2 cellular contexts compared by ENCODE assay signal in the genomic region with DNA sequence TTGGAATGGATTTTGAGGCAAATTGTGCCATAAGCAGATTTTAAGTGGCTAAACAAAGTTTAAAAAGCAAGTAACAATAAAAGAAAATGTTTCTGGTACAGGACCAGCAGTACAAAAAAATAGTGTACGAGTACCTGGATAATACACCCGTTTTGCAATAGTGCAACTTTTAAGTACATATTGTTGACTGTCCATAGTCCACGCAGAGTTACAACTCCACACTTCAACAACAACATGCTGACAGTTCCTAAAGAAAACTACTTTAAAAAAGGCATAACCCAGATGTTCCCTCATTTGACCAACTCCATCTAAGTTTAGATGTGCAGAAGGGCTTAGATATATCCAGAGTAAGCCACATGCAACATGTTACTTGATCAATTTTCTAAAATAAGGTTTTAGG.
TF ChIP-seq lines count a peak whose summit lies in the region.

No MANE protein-coding gene starts in this region.

TF ChIP-seq in GM12878, 131 proteins besides CTCF, POLR2A, EP300 and RAD21:
- TF ChIP-seq NR2F1 (conservative IDR thresholded peaks at IDR 0.05) (no peak), BHLHE40 (IDR thresholded peaks at IDR 0.05; ENCODE audit: borderline replicate concordance in 1 of 2, low read depth in 2 of 2, low read length in 1 of 2) (no peak), ZSCAN29 (IDR thresholded peaks at IDR 0.05) (no peak), SMAD1 (IDR thresholded peaks at IDR 0.05; ENCODE audit: low read depth, partially characterized antibody) (no peak), ASH2L (IDR thresholded peaks at IDR 0.05; ENCODE audit: borderline replicate concordance, low read depth) (no peak)
- TF ChIP-seq, protein P1, sequence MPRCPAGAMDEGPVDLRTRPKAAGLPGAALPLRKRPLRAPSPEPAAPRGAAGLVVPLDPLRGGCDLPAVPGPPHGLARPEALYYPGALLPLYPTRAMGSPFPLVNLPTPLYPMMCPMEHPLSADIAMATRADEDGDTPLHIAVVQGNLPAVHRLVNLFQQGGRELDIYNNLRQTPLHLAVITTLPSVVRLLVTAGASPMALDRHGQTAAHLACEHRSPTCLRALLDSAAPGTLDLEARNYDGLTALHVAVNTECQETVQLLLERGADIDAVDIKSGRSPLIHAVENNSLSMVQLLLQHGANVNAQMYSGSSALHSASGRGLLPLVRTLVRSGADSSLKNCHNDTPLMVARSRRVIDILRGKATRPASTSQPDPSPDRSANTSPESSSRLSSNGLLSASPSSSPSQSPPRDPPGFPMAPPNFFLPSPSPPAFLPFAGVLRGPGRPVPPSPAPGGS (IDR thresholded peaks at IDR 0.05; ENCODE audit: borderline replicate concordance, insufficient read depth, low read depth, low read length, poor library complexity, severe bottlenecking): no peak

TF ChIP-seq in HepG2, 621 proteins besides CTCF, POLR2A, EP300 and RAD21 (continues in another document):
- TF ChIP-seq TARDBP (CRISPR knock-in tag; IDR thresholded peaks at IDR 0.05): no peak
- no peak for TF ChIP-seq MAFG (CRISPR knock-in tag; IDR thresholded peaks at IDR 0.05)
- no peak for TF ChIP-seq YEATS4 (CRISPR knock-in tag; IDR thresholded peaks at IDR 0.05; ENCODE audit: borderline replicate concordance)
- no peak for TF ChIP-seq ZNF12 (CRISPR knock-in tag; IDR thresholded peaks at IDR 0.05)
- TF ChIP-seq HOXA7 (CRISPR knock-in tag; IDR thresholded peaks at IDR 0.05): no peak
- TF ChIP-seq ZNF660 (CRISPR knock-in tag; IDR thresholded peaks at IDR 0.05; ENCODE audit: borderline replicate concordance, low read depth): no peak
- TF ChIP-seq, protein P2, sequence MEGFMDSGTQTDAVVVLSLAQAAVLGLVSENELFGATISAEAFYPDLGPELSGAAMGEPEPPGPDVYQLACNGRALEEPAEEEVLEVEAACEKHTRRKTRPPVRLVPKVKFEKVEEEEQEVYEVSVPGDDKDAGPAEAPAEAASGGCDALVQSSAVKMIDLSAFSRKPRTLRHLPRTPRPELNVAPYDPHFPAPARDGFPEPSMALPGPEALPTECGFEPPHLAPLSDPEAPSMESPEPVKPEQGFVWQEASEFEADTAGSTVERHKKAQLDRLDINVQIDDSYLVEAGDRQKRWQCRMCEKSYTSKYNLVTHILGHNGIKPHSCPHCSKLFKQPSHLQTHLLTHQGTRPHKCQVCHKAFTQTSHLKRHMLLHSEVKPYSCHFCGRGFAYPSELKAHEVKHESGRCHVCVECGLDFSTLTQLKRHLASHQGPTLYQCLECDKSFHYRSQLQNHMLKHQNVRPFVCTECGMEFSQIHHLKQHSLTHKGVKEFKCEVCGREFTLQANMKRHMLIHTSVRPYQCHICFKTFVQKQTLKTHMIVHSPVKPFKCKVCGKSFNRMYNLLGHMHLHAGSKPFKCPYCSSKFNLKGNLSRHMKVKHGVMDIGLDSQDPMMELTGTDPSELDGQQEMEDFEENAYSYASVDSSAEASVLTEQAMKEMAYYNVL (CRISPR knock-in tag; IDR thresholded peaks at IDR 0.05; ENCODE audit: borderline replicate concordance): no peak
- TF ChIP-seq KDM5A (IDR thresholded peaks at IDR 0.05; ENCODE audit: borderline replicate concordance, low read length): no peak
- no peak for TF ChIP-seq GTF2F1 (IDR thresholded peaks at IDR 0.05; ENCODE audit: low read length)
- TF ChIP-seq, protein P3, sequence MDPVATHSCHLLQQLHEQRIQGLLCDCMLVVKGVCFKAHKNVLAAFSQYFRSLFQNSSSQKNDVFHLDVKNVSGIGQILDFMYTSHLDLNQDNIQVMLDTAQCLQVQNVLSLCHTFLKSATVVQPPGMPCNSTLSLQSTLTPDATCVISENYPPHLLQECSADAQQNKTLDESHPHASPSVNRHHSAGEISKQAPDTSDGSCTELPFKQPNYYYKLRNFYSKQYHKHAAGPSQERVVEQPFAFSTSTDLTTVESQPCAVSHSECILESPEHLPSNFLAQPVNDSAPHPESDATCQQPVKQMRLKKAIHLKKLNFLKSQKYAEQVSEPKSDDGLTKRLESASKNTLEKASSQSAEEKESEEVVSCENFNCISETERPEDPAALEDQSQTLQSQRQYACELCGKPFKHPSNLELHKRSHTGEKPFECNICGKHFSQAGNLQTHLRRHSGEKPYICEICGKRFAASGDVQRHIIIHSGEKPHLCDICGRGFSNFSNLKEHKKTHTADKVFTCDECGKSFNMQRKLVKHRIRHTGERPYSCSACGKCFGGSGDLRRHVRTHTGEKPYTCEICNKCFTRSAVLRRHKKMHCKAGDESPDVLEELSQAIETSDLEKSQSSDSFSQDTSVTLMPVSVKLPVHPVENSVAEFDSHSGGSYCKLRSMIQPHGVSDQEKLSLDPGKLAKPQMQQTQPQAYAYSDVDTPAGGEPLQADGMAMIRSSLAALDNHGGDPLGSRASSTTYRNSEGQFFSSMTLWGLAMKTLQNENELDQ (CRISPR knock-in tag; IDR thresholded peaks at IDR 0.05; ENCODE audit: borderline replicate concordance): no peak
- no peak for TF ChIP-seq ADNP (CRISPR knock-in tag; IDR thresholded peaks at IDR 0.05)
- TF ChIP-seq ZNF264 (CRISPR knock-in tag; IDR thresholded peaks at IDR 0.05): no peak
- TF ChIP-seq, protein P4, sequence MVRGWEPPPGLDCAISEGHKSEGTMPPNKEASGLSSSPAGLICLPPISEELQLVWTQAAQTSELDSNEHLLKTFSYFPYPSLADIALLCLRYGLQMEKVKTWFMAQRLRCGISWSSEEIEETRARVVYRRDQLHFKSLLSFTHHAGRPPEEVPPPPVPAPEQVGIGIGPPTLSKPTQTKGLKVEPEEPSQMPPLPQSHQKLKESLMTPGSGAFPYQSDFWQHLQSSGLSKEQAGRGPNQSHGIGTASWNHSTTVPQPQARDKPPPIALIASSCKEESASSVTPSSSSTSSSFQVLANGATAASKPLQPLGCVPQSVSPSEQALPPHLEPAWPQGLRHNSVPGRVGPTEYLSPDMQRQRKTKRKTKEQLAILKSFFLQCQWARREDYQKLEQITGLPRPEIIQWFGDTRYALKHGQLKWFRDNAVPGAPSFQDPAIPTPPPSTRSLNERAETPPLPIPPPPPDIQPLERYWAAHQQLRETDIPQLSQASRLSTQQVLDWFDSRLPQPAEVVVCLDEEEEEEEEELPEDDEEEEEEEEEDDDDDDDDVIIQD (CRISPR knock-in tag; IDR thresholded peaks at IDR 0.05; ENCODE audit: low read depth): peak; percentile 68; the same call in 1 of the 2 replicates
- no peak for TF ChIP-seq ZNF7 (CRISPR knock-in tag; IDR thresholded peaks at IDR 0.05)
- TF ChIP-seq MYNN (CRISPR knock-in tag; IDR thresholded peaks at IDR 0.05; ENCODE audit: low read depth): no peak
- TF ChIP-seq, protein P5, sequence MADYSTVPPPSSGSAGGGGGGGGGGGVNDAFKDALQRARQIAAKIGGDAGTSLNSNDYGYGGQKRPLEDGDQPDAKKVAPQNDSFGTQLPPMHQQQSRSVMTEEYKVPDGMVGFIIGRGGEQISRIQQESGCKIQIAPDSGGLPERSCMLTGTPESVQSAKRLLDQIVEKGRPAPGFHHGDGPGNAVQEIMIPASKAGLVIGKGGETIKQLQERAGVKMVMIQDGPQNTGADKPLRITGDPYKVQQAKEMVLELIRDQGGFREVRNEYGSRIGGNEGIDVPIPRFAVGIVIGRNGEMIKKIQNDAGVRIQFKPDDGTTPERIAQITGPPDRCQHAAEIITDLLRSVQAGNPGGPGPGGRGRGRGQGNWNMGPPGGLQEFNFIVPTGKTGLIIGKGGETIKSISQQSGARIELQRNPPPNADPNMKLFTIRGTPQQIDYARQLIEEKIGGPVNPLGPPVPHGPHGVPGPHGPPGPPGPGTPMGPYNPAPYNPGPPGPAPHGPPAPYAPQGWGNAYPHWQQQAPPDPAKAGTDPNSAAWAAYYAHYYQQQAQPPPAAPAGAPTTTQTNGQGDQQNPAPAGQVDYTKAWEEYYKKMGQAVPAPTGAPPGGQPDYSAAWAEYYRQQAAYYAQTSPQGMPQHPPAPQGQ (CRISPR knock-in tag; IDR thresholded peaks at IDR 0.05; ENCODE audit: borderline replicate concordance): no peak
- TF ChIP-seq ZNF205 (CRISPR knock-in tag; IDR thresholded peaks at IDR 0.05): no peak; the same call in 1 of the 2 replicates
- TF ChIP-seq, protein P6, sequence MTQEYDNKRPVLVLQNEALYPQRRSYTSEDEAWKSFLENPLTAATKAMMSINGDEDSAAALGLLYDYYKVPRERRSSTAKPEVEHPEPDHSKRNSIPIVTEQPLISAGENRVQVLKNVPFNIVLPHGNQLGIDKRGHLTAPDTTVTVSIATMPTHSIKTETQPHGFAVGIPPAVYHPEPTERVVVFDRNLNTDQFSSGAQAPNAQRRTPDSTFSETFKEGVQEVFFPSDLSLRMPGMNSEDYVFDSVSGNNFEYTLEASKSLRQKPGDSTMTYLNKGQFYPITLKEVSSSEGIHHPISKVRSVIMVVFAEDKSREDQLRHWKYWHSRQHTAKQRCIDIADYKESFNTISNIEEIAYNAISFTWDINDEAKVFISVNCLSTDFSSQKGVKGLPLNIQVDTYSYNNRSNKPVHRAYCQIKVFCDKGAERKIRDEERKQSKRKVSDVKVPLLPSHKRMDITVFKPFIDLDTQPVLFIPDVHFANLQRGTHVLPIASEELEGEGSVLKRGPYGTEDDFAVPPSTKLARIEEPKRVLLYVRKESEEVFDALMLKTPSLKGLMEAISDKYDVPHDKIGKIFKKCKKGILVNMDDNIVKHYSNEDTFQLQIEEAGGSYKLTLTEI (CRISPR knock-in tag; conservative IDR thresholded peaks at IDR 0.05): no peak
- TF ChIP-seq, protein P7, sequence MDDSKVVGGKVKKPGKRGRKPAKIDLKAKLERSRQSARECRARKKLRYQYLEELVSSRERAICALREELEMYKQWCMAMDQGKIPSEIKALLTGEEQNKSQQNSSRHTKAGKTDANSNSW (CRISPR knock-in tag; IDR thresholded peaks at IDR 0.05; ENCODE audit: borderline replicate concordance): no peak
- TF ChIP-seq ZNF256 (CRISPR knock-in tag; conservative IDR thresholded peaks at IDR 0.05): no peak
- no peak for TF ChIP-seq ESRRA (CRISPR knock-in tag; IDR thresholded peaks at IDR 0.05; ENCODE audit: low read depth)
- TF ChIP-seq ZNF558 (CRISPR knock-in tag; IDR thresholded peaks at IDR 0.05; ENCODE audit: borderline replicate concordance): no peak
- no peak for TF ChIP-seq SRSF4 (IDR thresholded peaks at IDR 0.05; ENCODE audit: low read depth, low read length, poor library complexity, severe bottlenecking)
- no peak for TF ChIP-seq MAZ (IDR thresholded peaks at IDR 0.05; ENCODE audit: borderline replicate concordance, low read depth, low read length)
- TF ChIP-seq MAZ (CRISPR knock-in tag; IDR thresholded peaks at IDR 0.05; ENCODE audit: low read depth): no peak
- TF ChIP-seq ONECUT2 (CRISPR knock-in tag; IDR thresholded peaks at IDR 0.05): no peak
- TF ChIP-seq ZBTB21 (CRISPR knock-in tag; IDR thresholded peaks at IDR 0.05): no peak
- TF ChIP-seq, protein P8, sequence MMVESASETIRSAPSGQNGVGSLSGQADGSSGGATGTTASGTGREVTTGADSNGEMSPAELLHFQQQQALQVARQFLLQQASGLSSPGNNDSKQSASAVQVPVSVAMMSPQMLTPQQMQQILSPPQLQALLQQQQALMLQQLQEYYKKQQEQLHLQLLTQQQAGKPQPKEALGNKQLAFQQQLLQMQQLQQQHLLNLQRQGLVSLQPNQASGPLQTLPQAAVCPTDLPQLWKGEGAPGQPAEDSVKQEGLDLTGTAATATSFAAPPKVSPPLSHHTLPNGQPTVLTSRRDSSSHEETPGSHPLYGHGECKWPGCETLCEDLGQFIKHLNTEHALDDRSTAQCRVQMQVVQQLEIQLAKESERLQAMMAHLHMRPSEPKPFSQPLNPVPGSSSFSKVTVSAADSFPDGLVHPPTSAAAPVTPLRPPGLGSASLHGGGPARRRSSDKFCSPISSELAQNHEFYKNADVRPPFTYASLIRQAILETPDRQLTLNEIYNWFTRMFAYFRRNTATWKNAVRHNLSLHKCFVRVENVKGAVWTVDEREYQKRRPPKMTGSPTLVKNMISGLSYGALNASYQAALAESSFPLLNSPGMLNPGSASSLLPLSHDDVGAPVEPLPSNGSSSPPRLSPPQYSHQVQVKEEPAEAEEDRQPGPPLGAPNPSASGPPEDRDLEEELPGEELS (CRISPR knock-in tag; IDR thresholded peaks at IDR 0.05): peak; percentile 70
- TF ChIP-seq ZNF607 (CRISPR knock-in tag; IDR thresholded peaks at IDR 0.05; ENCODE audit: borderline replicate concordance): no peak; the same call in 1 of the 2 replicates
- no peak for TF ChIP-seq ZNF367 (CRISPR knock-in tag; IDR thresholded peaks at IDR 0.05; ENCODE audit: borderline replicate concordance)
- TF ChIP-seq POLR2G (IDR thresholded peaks at IDR 0.05; ENCODE audit: low read depth, low read length): no peak
- TF ChIP-seq, protein P9, sequence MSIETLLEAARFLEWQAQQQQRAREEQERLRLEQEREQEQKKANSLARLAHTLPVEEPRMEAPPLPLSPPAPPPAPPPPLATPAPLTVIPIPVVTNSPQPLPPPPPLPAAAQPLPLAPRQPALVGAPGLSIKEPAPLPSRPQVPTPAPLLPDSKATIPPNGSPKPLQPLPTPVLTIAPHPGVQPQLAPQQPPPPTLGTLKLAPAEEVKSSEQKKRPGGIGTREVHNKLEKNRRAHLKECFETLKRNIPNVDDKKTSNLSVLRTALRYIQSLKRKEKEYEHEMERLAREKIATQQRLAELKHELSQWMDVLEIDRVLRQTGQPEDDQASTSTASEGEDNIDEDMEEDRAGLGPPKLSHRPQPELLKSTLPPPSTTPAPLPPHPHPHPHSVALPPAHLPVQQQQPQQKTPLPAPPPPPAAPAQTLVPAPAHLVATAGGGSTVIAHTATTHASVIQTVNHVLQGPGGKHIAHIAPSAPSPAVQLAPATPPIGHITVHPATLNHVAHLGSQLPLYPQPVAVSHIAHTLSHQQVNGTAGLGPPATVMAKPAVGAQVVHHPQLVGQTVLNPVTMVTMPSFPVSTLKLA (IDR thresholded peaks at IDR 0.05): no peak
- no peak for TF ChIP-seq ZSCAN25 (CRISPR knock-in tag; IDR thresholded peaks at IDR 0.05)
- TF ChIP-seq ELF4 (CRISPR knock-in tag; IDR thresholded peaks at IDR 0.05; ENCODE audit: borderline replicate concordance): no peak
- TF ChIP-seq, protein P10, sequence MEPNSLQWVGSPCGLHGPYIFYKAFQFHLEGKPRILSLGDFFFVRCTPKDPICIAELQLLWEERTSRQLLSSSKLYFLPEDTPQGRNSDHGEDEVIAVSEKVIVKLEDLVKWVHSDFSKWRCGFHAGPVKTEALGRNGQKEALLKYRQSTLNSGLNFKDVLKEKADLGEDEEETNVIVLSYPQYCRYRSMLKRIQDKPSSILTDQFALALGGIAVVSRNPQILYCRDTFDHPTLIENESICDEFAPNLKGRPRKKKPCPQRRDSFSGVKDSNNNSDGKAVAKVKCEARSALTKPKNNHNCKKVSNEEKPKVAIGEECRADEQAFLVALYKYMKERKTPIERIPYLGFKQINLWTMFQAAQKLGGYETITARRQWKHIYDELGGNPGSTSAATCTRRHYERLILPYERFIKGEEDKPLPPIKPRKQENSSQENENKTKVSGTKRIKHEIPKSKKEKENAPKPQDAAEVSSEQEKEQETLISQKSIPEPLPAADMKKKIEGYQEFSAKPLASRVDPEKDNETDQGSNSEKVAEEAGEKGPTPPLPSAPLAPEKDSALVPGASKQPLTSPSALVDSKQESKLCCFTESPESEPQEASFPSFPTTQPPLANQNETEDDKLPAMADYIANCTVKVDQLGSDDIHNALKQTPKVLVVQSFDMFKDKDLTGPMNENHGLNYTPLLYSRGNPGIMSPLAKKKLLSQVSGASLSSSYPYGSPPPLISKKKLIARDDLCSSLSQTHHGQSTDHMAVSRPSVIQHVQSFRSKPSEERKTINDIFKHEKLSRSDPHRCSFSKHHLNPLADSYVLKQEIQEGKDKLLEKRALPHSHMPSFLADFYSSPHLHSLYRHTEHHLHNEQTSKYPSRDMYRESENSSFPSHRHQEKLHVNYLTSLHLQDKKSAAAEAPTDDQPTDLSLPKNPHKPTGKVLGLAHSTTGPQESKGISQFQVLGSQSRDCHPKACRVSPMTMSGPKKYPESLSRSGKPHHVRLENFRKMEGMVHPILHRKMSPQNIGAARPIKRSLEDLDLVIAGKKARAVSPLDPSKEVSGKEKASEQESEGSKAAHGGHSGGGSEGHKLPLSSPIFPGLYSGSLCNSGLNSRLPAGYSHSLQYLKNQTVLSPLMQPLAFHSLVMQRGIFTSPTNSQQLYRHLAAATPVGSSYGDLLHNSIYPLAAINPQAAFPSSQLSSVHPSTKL (CRISPR knock-in tag; IDR thresholded peaks at IDR 0.05): peak; percentile 83
